In the genomic region with DNA sequence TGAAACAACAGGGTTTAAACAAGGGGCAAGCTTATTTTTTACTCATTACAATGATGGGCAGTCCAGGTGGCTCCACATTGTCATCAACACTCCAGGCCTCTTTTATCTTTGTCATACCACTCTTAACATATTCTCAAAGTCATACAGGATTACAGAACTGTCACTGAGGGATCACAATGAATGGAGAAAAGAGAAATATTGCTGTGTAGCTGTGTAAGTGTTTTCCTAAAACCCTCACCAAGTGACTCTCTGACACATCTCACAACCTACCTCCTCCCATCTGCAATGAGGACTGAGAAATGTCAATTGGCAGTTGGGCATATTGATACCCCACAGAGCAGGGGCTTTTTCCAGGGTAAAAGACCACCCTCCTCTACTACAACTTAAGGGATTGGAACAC, we compare ENCODE assay signal across 19 cellular contexts.
"Had no signal": no experiment of that assay in that cellular context is flagged by ENCODE, and none has a peak within 500 bp of the region (broad histone marks: within the 10 kb centered on the region; RNA-seq: fewer than 3 reads in every experiment).

No MANE protein-coding gene starts in this region.

- H3K4me1 Mint-ChIP-seq: activated naive CD8-positive, alpha-beta T cell treated with anti-CD3 and anti-CD28 coated beads, Interleukin-2, amount 10 ng/mL, durations not matched to agents 7 days and 5 days; naive B cell had no signal

- H3K9me3 Mint-ChIP-seq: activated naive CD8-positive, alpha-beta T cell treated with anti-CD3 and anti-CD28 coated beads, Interleukin-2, amount 10 ng/mL, durations not matched to agents 7 days and 5 days; central memory CD8-positive, alpha-beta T cell had no signal

- DNase-seq: activated CD4-positive, CD25-positive, alpha-beta regulatory T cell treated with anti-CD3 and anti-CD28 coated beads, Interleukin-2, amount 50 U/mL, for 72 hours; activated naive CD8-positive, alpha-beta T cell treated with anti-CD3 and anti-CD28 coated beads, Interleukin-2, amount 10 ng/mL, durations not matched to agents 7 days and 5 days; kidney; left ventricle myocardium inferior; naive B cell; stimulated activated CD4-positive, alpha-beta T cell treated with anti-CD3 and anti-CD28 coated beads, Interleukin-4, amount 100 ng/mL, for 4 hours; stimulated activated CD8-positive, alpha-beta memory T cell treated with anti-CD3 and anti-CD28 coated beads, Interleukin-4, amount 100 ng/mL, for 48 hours; T-helper 9 cell had no signal

- H3K27me3 ChIP-seq: esophagus muscularis mucosa, right atrium auricular region, suprapubic skin had no signal

- H3K36me3 ChIP-seq: esophagus muscularis mucosa, left ventricle myocardium inferior, right atrium auricular region, suprapubic skin had no signal

- H3K4me3 ChIP-seq: coronary artery, esophagus muscularis mucosa, left ventricle myocardium inferior, right atrium auricular region, smooth muscle cell, suprapubic skin had no signal

- H3K4me3 Mint-ChIP-seq: activated naive CD8-positive, alpha-beta T cell treated with anti-CD3 and anti-CD28 coated beads, Interleukin-2, amount 10 ng/mL, durations not matched to agents 7 days and 5 days; activated T-helper 1 cell treated with anti-CD3 and anti-CD28 coated beads, Interleukin-12 subunit alpha, Interleukin-12 subunit beta, Interleukin-2, Interleukin-4 antibody, amounts not matched to agents 30 ng/mL and 10 ng/mL and 1 ng/mL, durations not matched to agents 14 hours and 24 hours and 36 hours; brain; central memory CD8-positive, alpha-beta T cell; naive B cell; stimulated activated naive CD8-positive, alpha-beta T cell treated with anti-CD3 and anti-CD28 coated beads, Interleukin-15, Interleukin-2, amounts not matched to agents 100 ng/mL and 50 ng/mL, for 24 hours; type B pancreatic cell had no signal

- H3K27me3 Mint-ChIP-seq: activated naive CD8-positive, alpha-beta T cell treated with anti-CD3 and anti-CD28 coated beads, Interleukin-2, amount 10 ng/mL, durations not matched to agents 7 days and 5 days; central memory CD8-positive, alpha-beta T cell; naive B cell; progenitor cell of endocrine pancreas; stimulated activated naive CD8-positive, alpha-beta T cell treated with anti-CD3 and anti-CD28 coated beads, Interleukin-15, Interleukin-2, amounts not matched to agents 100 ng/mL and 50 ng/mL, for 24 hours; type B pancreatic cell had no signal

- H3K36me3 Mint-ChIP-seq: activated naive CD8-positive, alpha-beta T cell treated with anti-CD3 and anti-CD28 coated beads, Interleukin-2, amount 10 ng/mL, durations not matched to agents 7 days and 5 days; brain; naive B cell had no signal

- H3K27ac Mint-ChIP-seq: activated naive CD8-positive, alpha-beta T cell treated with anti-CD3 and anti-CD28 coated beads, Interleukin-2, amount 10 ng/mL, durations not matched to agents 7 days and 5 days; activated T-helper 1 cell treated with anti-CD3 and anti-CD28 coated beads, Interleukin-12 subunit alpha, Interleukin-12 subunit beta, Interleukin-2, Interleukin-4 antibody, amounts not matched to agents 30 ng/mL and 10 ng/mL and 1 ng/mL, durations not matched to agents 14 hours and 24 hours and 36 hours; brain; naive B cell; progenitor cell of endocrine pancreas; stimulated activated naive CD8-positive, alpha-beta T cell treated with anti-CD3 and anti-CD28 coated beads, Interleukin-15, Interleukin-2, amounts not matched to agents 100 ng/mL and 50 ng/mL, for 24 hours; type B pancreatic cell had no signal
